In the genomic region with DNA sequence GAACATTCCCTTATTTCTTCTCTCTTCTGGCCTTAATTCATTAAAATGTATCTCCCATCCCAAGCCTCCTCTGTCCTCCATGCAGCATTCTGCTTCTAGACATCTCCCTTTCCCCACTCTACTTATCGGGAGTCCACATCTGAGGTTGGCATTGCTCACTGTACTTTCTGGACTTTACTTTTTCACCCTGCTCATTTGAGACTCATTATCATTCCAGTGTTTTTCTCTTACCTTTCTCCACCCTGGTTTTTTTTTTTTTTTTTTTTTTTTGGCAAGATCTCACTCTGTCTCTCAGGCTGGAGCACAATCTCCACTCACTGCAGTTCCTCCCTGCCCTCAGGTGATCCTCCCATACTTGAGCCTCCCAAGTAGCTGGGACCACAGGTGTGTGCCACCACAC, we compare ENCODE assay signal across 24 cellular contexts. TPM values are rescaled to one million over a fixed set of nuclear protein-coding genes. Genes with fewer than 3 reads are reported as not detected.
DNase-seq lines count a peak whose midpoint lies in the region; ATAC-seq and TF ChIP-seq lines count a peak whose summit lies in the region.
"Had no signal": no experiment of that assay in that cellular context is flagged by ENCODE, and none has a peak within 500 bp of the region (broad histone marks: within the 10 kb centered on the region; RNA-seq: fewer than 3 reads in every experiment).

No MANE protein-coding gene starts in this region.

- no peaks in the 10 kb centered on the region for H3K79me2 ChIP-seq in hepatocyte

- H3K9me3 Mint-ChIP-seq in T-helper 2 cell treated with Interferon-gamma antibody and Interleukin-4, amounts not matched to agents 5 μg/mL and 100 μg/mL, for 36 hours: peaks cover 3% of the 10 kb centered on the region
- no peaks in the 10 kb centered on the region for H3K9me3 Mint-ChIP-seq in activated T-helper 1 cell treated with anti-CD3 and anti-CD28 coated beads, Interleukin-12 subunit alpha, Interleukin-12 subunit beta, Interleukin-2, Interleukin-4 antibody, amounts not matched to agents 30 ng/mL and 10 ng/mL and 1 ng/mL, durations not matched to agents 14 hours and 24 hours and 36 hours
- H3K9me3 Mint-ChIP-seq in activated CD4-positive, alpha-beta memory T cell treated with anti-CD3 and anti-CD28 coated beads, Interleukin-2, amount 10 ng/mL, durations not matched to agents 7 days and 5 days: no peaks in the 10 kb centered on the region
- H3K9me3 Mint-ChIP-seq: CD4-positive, alpha-beta T cell; CD8-positive, alpha-beta memory T cell had no signal

- H3K4me2 ChIP-seq in hepatocyte: no peak overlapping the region
- H3K4me2 ChIP-seq: BLaER1 treated with 17β-estradiol and CSF1 and Interleukin-3, amounts not matched to agents 10 nM and 100 nM had no signal

- DNase-seq in T-helper 2 cell treated with Interferon-gamma antibody and Interleukin-4, amounts not matched to agents 5 μg/mL and 100 μg/mL, for 36 hours (ENCODE audit: low spot score): no peak
- DNase-seq in T-helper 2 cell: no peak
- DNase-seq in activated T-helper 1 cell treated with anti-CD3 and anti-CD28 coated beads, Interleukin-12 subunit alpha, Interleukin-12 subunit beta, Interleukin-2, Interleukin-4 antibody, amounts not matched to agents 30 ng/mL and 10 ng/mL and 1 ng/mL, durations not matched to agents 14 hours and 24 hours and 36 hours (ENCODE audit: low spot score): no peak
- peak; percentile 36 to 37 for DNase-seq in erythroblast (lab: John Stamatoyannopoulos, UW)
- DNase-seq in activated CD4-positive, alpha-beta memory T cell treated with anti-CD3 and anti-CD28 coated beads, Interleukin-2, amount 10 ng/mL, durations not matched to agents 7 days and 5 days: no peak
- DNase-seq in hepatocyte (ENCODE audit: low spot score): no peak
- DNase-seq: ACHN; AML-193; BE2C; CD4-positive, alpha-beta T cell; CD8-positive, alpha-beta memory T cell; DMS 273 treated with DMSO at 0.1 percent for 48 hours; DMS79; EL; GDM1; GM23248; H7; HCEC 1CT had no signal

- 87% methylated on average over 1 of the region's 1 CpG for WGBS in hepatocyte (ENCODE audit: low lambda C conversion rate, missing lambda C conversion rate)

- H3K4me1 ChIP-seq in hepatocyte (ENCODE audit: insufficient read depth): no peaks in the 10 kb centered on the region
- H3K4me1 ChIP-seq: BE2C had no signal

- ATAC-seq in HG03280 (IDR thresholded peaks at IDR 0.05; ENCODE audit: unreplicated experiment): no peak
- ATAC-seq: GM12878 had no signal

- no peak overlapping the region for H3K4me3 ChIP-seq in hepatocyte
- H3K4me3 ChIP-seq: BLaER1 treated with 17β-estradiol and CSF1 and Interleukin-3, amounts not matched to agents 10 nM and 100 nM; GM12878; GM23248 had no signal

- no peak for TF ChIP-seq CTCF in hepatocyte (IDR thresholded peaks at IDR 0.05; ENCODE audit: poor library complexity)

- intact Hi-C loops in activated T-helper 1 cell treated with anti-CD3 and anti-CD28 coated beads, Interleukin-12 subunit alpha, Interleukin-12 subunit beta, Interleukin-2, Interleukin-4 antibody, amounts not matched to agents 30 ng/mL and 10 ng/mL and 1 ng/mL, durations not matched to agents 14 hours and 24 hours and 36 hours (cut with micrococcal nuclease): no loop called here

- CTCF ChIA-PET in activated CD4-positive, alpha-beta memory T cell treated with anti-CD3 and anti-CD28 coated beads, Interleukin-2, amount 10 ng/mL, durations not matched to agents 7 days and 5 days (lab: Charles Lee): no interaction called here

- H3K27ac ChIP-seq in hepatocyte: no peak overlapping the region
- H3K27ac ChIP-seq: 22Rv1; BLaER1 treated with 17β-estradiol and CSF1 and Interleukin-3, amounts not matched to agents 10 nM and 100 nM; GM23248 had no signal

- H3K4me1 Mint-ChIP-seq in T-helper 2 cell treated with Interferon-gamma antibody and Interleukin-4, amounts not matched to agents 5 μg/mL and 100 μg/mL, for 36 hours (ENCODE audit: low read depth): peaks cover 9% of the 10 kb centered on the region
- peaks cover 20% of the 10 kb centered on the region for H3K4me1 Mint-ChIP-seq in activated T-helper 1 cell treated with anti-CD3 and anti-CD28 coated beads, Interleukin-12 subunit alpha, Interleukin-12 subunit beta, Interleukin-2, Interleukin-4 antibody, amounts not matched to agents 30 ng/mL and 10 ng/mL and 1 ng/mL, durations not matched to agents 14 hours and 24 hours and 36 hours (ENCODE audit: low read depth)
- H3K4me1 Mint-ChIP-seq in activated CD4-positive, alpha-beta memory T cell treated with anti-CD3 and anti-CD28 coated beads, Interleukin-2, amount 10 ng/mL, durations not matched to agents 7 days and 5 days: no peaks in the 10 kb centered on the region
- H3K4me1 Mint-ChIP-seq: CD14-positive monocyte; CD8-positive, alpha-beta memory T cell had no signal

- H3K27me3 ChIP-seq in hepatocyte: no peaks in the 10 kb centered on the region
- H3K27me3 ChIP-seq: BE2C; BLaER1 treated with 17β-estradiol and CSF1 and Interleukin-3, amounts not matched to agents 10 nM and 100 nM had no signal

- POLR2A ChIA-PET in activated CD4-positive, alpha-beta memory T cell treated with anti-CD3 and anti-CD28 coated beads, Interleukin-2, amount 10 ng/mL, durations not matched to agents 7 days and 5 days (lab: Charles Lee): no interaction called here

- peak overlapping the region; percentile 16 for H3K27ac Mint-ChIP-seq in T-helper 2 cell treated with Interferon-gamma antibody and Interleukin-4, amounts not matched to agents 5 μg/mL and 100 μg/mL, for 36 hours
- peak overlapping the region; percentile 81 for H3K27ac Mint-ChIP-seq in activated T-helper 1 cell treated with anti-CD3 and anti-CD28 coated beads, Interleukin-12 subunit alpha, Interleukin-12 subunit beta, Interleukin-2, Interleukin-4 antibody, amounts not matched to agents 30 ng/mL and 10 ng/mL and 1 ng/mL, durations not matched to agents 14 hours and 24 hours and 36 hours
- no peak overlapping the region for H3K27ac Mint-ChIP-seq in activated CD4-positive, alpha-beta memory T cell treated with anti-CD3 and anti-CD28 coated beads, Interleukin-2, amount 10 ng/mL, durations not matched to agents 7 days and 5 days
- H3K27ac Mint-ChIP-seq: CD14-positive monocyte; CD4-positive, alpha-beta T cell had no signal

- no peaks in the 10 kb centered on the region for H3K9me2 ChIP-seq in hepatocyte (replicated peaks; ENCODE audit: insufficient read depth)

- no peak overlapping the region for H2AFZ ChIP-seq in hepatocyte
- H2AFZ ChIP-seq: GM23248 had no signal

- no peak overlapping the region for H3K4me3 Mint-ChIP-seq in T-helper 2 cell treated with Interferon-gamma antibody and Interleukin-4, amounts not matched to agents 5 μg/mL and 100 μg/mL, for 36 hours
- no peak overlapping the region for H3K4me3 Mint-ChIP-seq in activated T-helper 1 cell treated with anti-CD3 and anti-CD28 coated beads, Interleukin-12 subunit alpha, Interleukin-12 subunit beta, Interleukin-2, Interleukin-4 antibody, amounts not matched to agents 30 ng/mL and 10 ng/mL and 1 ng/mL, durations not matched to agents 14 hours and 24 hours and 36 hours
- no peak overlapping the region for H3K4me3 Mint-ChIP-seq in activated CD4-positive, alpha-beta memory T cell treated with anti-CD3 and anti-CD28 coated beads, Interleukin-2, amount 10 ng/mL, durations not matched to agents 7 days and 5 days
- H3K4me3 Mint-ChIP-seq: CD14-positive monocyte; CD4-positive, alpha-beta T cell; CD8-positive, alpha-beta memory T cell had no signal

- H3K36me3 Mint-ChIP-seq in T-helper 2 cell treated with Interferon-gamma antibody and Interleukin-4, amounts not matched to agents 5 μg/mL and 100 μg/mL, for 36 hours (ENCODE audit: low read depth): peaks cover 10% of the 10 kb centered on the region
- H3K36me3 Mint-ChIP-seq in activated T-helper 1 cell treated with anti-CD3 and anti-CD28 coated beads, Interleukin-12 subunit alpha, Interleukin-12 subunit beta, Interleukin-2, Interleukin-4 antibody, amounts not matched to agents 30 ng/mL and 10 ng/mL and 1 ng/mL, durations not matched to agents 14 hours and 24 hours and 36 hours (ENCODE audit: low read depth): peaks cover 5% of the 10 kb centered on the region
- no peaks in the 10 kb centered on the region for H3K36me3 Mint-ChIP-seq in activated CD4-positive, alpha-beta memory T cell treated with anti-CD3 and anti-CD28 coated beads, Interleukin-2, amount 10 ng/mL, durations not matched to agents 7 days and 5 days (ENCODE audit: low read depth)
- H3K36me3 Mint-ChIP-seq: CD14-positive monocyte had no signal

- no peaks in the 10 kb centered on the region for H3K9me3 ChIP-seq in hepatocyte (ENCODE audit: low read depth)
- H3K9me3 ChIP-seq: BE2C; BLaER1 treated with 17β-estradiol and CSF1 and Interleukin-3, amounts not matched to agents 10 nM and 100 nM had no signal

- no peak for TF ChIP-seq POLR2A in erythroblast (IDR thresholded peaks at IDR 0.05; ENCODE audit: low read length)

- no peaks in the 10 kb centered on the region for H4K20me1 ChIP-seq in hepatocyte (ENCODE audit: insufficient read depth, poor library complexity, severe bottlenecking)
- H4K20me1 ChIP-seq: BLaER1 treated with 17β-estradiol and CSF1 and Interleukin-3, amounts not matched to agents 10 nM and 100 nM had no signal

- no peaks in the 10 kb centered on the region for H3K36me3 ChIP-seq in hepatocyte (replicated peaks; ENCODE audit: insufficient read depth, low read depth)
- H3K36me3 ChIP-seq: BE2C; BLaER1 treated with 17β-estradiol and CSF1 and Interleukin-3, amounts not matched to agents 10 nM and 100 nM had no signal

- H3K27me3 Mint-ChIP-seq in T-helper 2 cell treated with Interferon-gamma antibody and Interleukin-4, amounts not matched to agents 5 μg/mL and 100 μg/mL, for 36 hours (ENCODE audit: low read depth): no peaks in the 10 kb centered on the region
- H3K27me3 Mint-ChIP-seq in activated T-helper 1 cell treated with anti-CD3 and anti-CD28 coated beads, Interleukin-12 subunit alpha, Interleukin-12 subunit beta, Interleukin-2, Interleukin-4 antibody, amounts not matched to agents 30 ng/mL and 10 ng/mL and 1 ng/mL, durations not matched to agents 14 hours and 24 hours and 36 hours (ENCODE audit: insufficient read depth): peaks cover 5% of the 10 kb centered on the region
- peaks cover 3% of the 10 kb centered on the region for H3K27me3 Mint-ChIP-seq in activated CD4-positive, alpha-beta memory T cell treated with anti-CD3 and anti-CD28 coated beads, Interleukin-2, amount 10 ng/mL, durations not matched to agents 7 days and 5 days
- H3K27me3 Mint-ChIP-seq: CD4-positive, alpha-beta T cell; CD8-positive, alpha-beta memory T cell had no signal

RNA-seq across cellular contexts. Expression of a gene that starts 4.5 kb away (rescaled TPM):
- total RNA-seq in activated T-helper 1 cell treated with anti-CD3 and anti-CD28 coated beads, Interleukin-12 subunit alpha, Interleukin-12 subunit beta, Interleukin-2, Interleukin-4 antibody, amounts not matched to agents 30 ng/mL and 10 ng/mL and 1 ng/mL, durations not matched to agents 14 hours and 24 hours and 36 hours: 5.7 and 6.6 TPM in 2 replicates
- total RNA-seq in activated CD4-positive, alpha-beta memory T cell treated with anti-CD3 and anti-CD28 coated beads, Interleukin-2, amount 10 ng/mL, durations not matched to agents 7 days and 5 days: under 1 TPM; 0.38 to 0.45 TPM
- 1.0 and 2.7 TPM in 2 replicates for total RNA-seq in hepatocyte
- polyA plus RNA-seq in hepatocyte: 0.98 TPM in 1 of 2 replicates, not detected in the other
- total RNA-seq: GM12878, GM23248, H1, H7 had no signal
- polyA plus RNA-seq: CD14-positive monocyte, GM23248 had no signal

RNA-seq across cellular contexts. Expression of a gene that starts 13.5 kb away (rescaled TPM):
- total RNA-seq in activated T-helper 1 cell treated with anti-CD3 and anti-CD28 coated beads, Interleukin-12 subunit alpha, Interleukin-12 subunit beta, Interleukin-2, Interleukin-4 antibody, amounts not matched to agents 30 ng/mL and 10 ng/mL and 1 ng/mL, durations not matched to agents 14 hours and 24 hours and 36 hours: 34.0 and 36.3 TPM in 2 replicates
- total RNA-seq in activated CD4-positive, alpha-beta memory T cell treated with anti-CD3 and anti-CD28 coated beads, Interleukin-2, amount 10 ng/mL, durations not matched to agents 7 days and 5 days: 10 to 100 TPM; 32.1 to 33.1 TPM
- 34.4 and 42.1 TPM in 2 replicates for total RNA-seq in hepatocyte
- 13.4 and 17.1 TPM in 2 replicates for polyA plus RNA-seq in hepatocyte

RNA-seq across cellular contexts. Expression of a gene that starts 59.6 kb away (rescaled TPM):
- total RNA-seq in activated T-helper 1 cell treated with anti-CD3 and anti-CD28 coated beads, Interleukin-12 subunit alpha, Interleukin-12 subunit beta, Interleukin-2, Interleukin-4 antibody, amounts not matched to agents 30 ng/mL and 10 ng/mL and 1 ng/mL, durations not matched to agents 14 hours and 24 hours and 36 hours: not detected in 2 replicates
- total RNA-seq in activated CD4-positive, alpha-beta memory T cell treated with anti-CD3 and anti-CD28 coated beads, Interleukin-2, amount 10 ng/mL, durations not matched to agents 7 days and 5 days: not detected
- total RNA-seq in hepatocyte: not detected in 2 replicates
- polyA plus RNA-seq in hepatocyte: 1.5 TPM in 1 of 2 replicates, not detected in the other
- total RNA-seq: CD4-positive, alpha-beta T cell; CD8-positive, alpha-beta memory T cell; GM12878; GM23248; H1; H7 had no signal
- polyA plus RNA-seq: CD14-positive monocyte; CD8-positive, alpha-beta memory T cell; GM12878; GM23248 had no signal

Comparison
In these comparisons a context has a peak if more than half of its experiments do, and no peak if none do; other contexts are left out.
1. DNase-seq: peak in erythroblast (2 of 2); none in T-helper 2 cell treated with Interferon-gamma antibody and Interleukin-4, amounts not matched to agents 5 μg/mL and 100 μg/mL, for 36 hours (single experiment), T-helper 2 cell (0 of 5), activated T-helper 1 cell treated with anti-CD3 and anti-CD28 coated beads, Interleukin-12 subunit alpha, Interleukin-12 subunit beta, Interleukin-2, Interleukin-4 antibody, amounts not matched to agents 30 ng/mL and 10 ng/mL and 1 ng/mL, durations not matched to agents 14 hours and 24 hours and 36 hours (single experiment), activated CD4-positive, alpha-beta memory T cell treated with anti-CD3 and anti-CD28 coated beads, Interleukin-2, amount 10 ng/mL, durations not matched to agents 7 days and 5 days (single experiment) and hepatocyte (single experiment).